In the genomic region with DNA sequence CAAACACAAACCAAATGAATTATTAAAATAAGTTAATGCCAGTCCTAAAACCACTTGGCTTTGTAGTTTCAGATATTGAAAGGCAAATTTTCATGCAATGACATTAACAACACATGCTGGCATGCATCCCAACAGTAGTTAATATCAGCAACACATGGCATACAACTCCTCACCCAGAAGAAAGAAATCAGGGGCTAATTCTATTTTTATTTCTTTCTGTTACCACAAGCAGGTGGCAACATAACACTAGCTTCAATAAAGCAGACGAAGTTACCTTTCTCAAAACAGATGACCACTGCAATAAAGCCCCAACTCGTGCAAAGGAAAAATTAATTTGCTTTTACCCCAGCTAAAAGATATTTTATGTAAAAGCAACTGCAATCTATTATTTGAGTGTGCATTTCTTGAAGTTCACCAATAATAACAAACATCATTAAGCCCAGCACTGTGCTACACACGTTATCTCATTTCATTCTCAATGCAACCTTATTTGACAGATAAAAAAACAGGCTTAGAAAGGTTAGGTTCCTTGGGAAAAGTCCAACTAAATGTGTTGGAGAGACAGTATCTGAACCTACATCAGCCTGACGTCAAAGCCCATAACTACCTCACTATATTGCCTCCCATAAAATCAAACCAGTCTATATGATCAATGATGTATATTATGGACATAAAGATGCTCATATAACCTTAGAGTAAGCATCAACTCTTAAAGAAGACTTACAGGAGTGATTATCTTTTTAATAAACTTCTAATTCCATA, we compare ENCODE assay signal across 10 cellular contexts. TPM values are rescaled to one million over a fixed set of nuclear protein-coding genes. Genes with fewer than 3 reads are reported as not detected.
DNase-seq lines count a peak whose midpoint lies in the region; ATAC-seq and TF ChIP-seq lines count a peak whose summit lies in the region.
"Had no signal": no experiment of that assay in that cellular context is flagged by ENCODE, and none has a peak within 500 bp of the region (broad histone marks: within the 10 kb centered on the region; RNA-seq: fewer than 3 reads in every experiment).

No MANE protein-coding gene starts in this region.

- no peak overlapping the region for H3K9ac ChIP-seq in iPS-15b (ENCODE audit: low read depth, low read length)

- no peak for TF ChIP-seq POLR2A in transverse colon (IDR thresholded peaks at IDR 0.05)

- H3K9me3 ChIP-seq in iPS-15b (ENCODE audit: control insufficient read depth, insufficient read depth, low read length) (no peaks in the 10 kb centered on the region), transverse colon (no peaks in the 10 kb centered on the region)
- H3K9me3 ChIP-seq: mucosa of descending colon had no signal

- no peaks in the 10 kb centered on the region for H3K9me3 Mint-ChIP-seq in activated naive CD4-positive, alpha-beta T cell treated with anti-CD3 and anti-CD28 coated beads, Interleukin-2, amount 50 U/mL, for 24 hours

- peaks cover 75% of the 10 kb centered on the region for H3K4me1 Mint-ChIP-seq in activated naive CD4-positive, alpha-beta T cell treated with anti-CD3 and anti-CD28 coated beads, Interleukin-2, amount 50 U/mL, for 24 hours

- H3K4me3 Mint-ChIP-seq in activated naive CD4-positive, alpha-beta T cell treated with anti-CD3 and anti-CD28 coated beads, Interleukin-2, amount 50 U/mL, for 24 hours, result peak overlapping the region; percentile 90

- H3K36me3 ChIP-seq in iPS-15b (ENCODE audit: control insufficient read depth, insufficient read depth, low read length) (peaks cover 2% of the 10 kb centered on the region), transverse colon (no peaks in the 10 kb centered on the region)

- no peaks in the 10 kb centered on the region for H3K27me3 Mint-ChIP-seq in activated naive CD4-positive, alpha-beta T cell treated with anti-CD3 and anti-CD28 coated beads, Interleukin-2, amount 50 U/mL, for 24 hours

- TF ChIP-seq CTCF in WI38 (IDR thresholded peaks at IDR 0.05; ENCODE audit: low read depth, low read length), result no peak
- no peak for TF ChIP-seq CTCF in transverse colon (IDR thresholded peaks at IDR 0.05)

- peak overlapping the region; percentile 89 for H3K4me3 ChIP-seq in WI38 (ENCODE audit: low read depth, low read length)
- H3K4me3 ChIP-seq in iPS-15b (ENCODE audit: low read depth, low read length), result peak overlapping the region; percentile 61
- H3K4me3 ChIP-seq in transverse colon, result peak overlapping the region in 1 of 4 donors; percentile 79
- H3K4me3 ChIP-seq: mucosa of descending colon had no signal

- no peak for ATAC-seq in HG03457 (IDR thresholded peaks at IDR 0.05; ENCODE audit: unreplicated experiment)
- ATAC-seq in HG02885 (IDR thresholded peaks at IDR 0.05; ENCODE audit: poor library complexity, unreplicated experiment), result no peak
- ATAC-seq: mucosa of descending colon had no signal

- H3K27me3 ChIP-seq in iPS-15b (ENCODE audit: control insufficient read depth, insufficient read depth, low read length) (no peaks in the 10 kb centered on the region), transverse colon (no peaks in the 10 kb centered on the region)

- WGBS in transverse colon (ENCODE audit: low coverage in 1 of 2), 2 donors, result 13 to 28% methylated on average over 4 of the region's 4 CpGs

- peak overlapping the region; percentile 43 for H3K27ac Mint-ChIP-seq in activated naive CD4-positive, alpha-beta T cell treated with anti-CD3 and anti-CD28 coated beads, Interleukin-2, amount 50 U/mL, for 24 hours

- no peak for TF ChIP-seq EP300 in transverse colon (IDR thresholded peaks at IDR 0.05; ENCODE audit: low read depth)

- DNase-seq in activated naive CD4-positive, alpha-beta T cell treated with Interleukin-2 at 50 U/mL for 16 hours, result no peak
- DNase-seq in transverse colon, result no peak
- no peak for DNase-seq in OCI-M2 (lab: John Stamatoyannopoulos, UW; ENCODE audit: unreplicated experiment)
- DNase-seq: activated CD4-positive, alpha-beta T cell treated with anti-CD3 and anti-CD28 coated beads, Interleukin-2, amount 50 U/mL, for 4 hours; mucosa of descending colon had no signal

- peak overlapping the region; percentile 92 to 99 (median 98) for H3K27ac ChIP-seq in transverse colon

- intact Hi-C loops in transverse colon (cut with DNase I; ENCODE audit: low total_unique reads), result no loop called here

- H3K36me3 Mint-ChIP-seq in activated naive CD4-positive, alpha-beta T cell treated with anti-CD3 and anti-CD28 coated beads, Interleukin-2, amount 50 U/mL, for 24 hours, result peaks cover 5% of the 10 kb centered on the region

- in situ Hi-C loops in transverse colon (cut with MboI; ENCODE audit: low pct_ligation_motif_present in 1 of 4, low pct_unique_long_range_greater_than_20kb in 1 of 4, low sequenced_read_pairs in 3 of 4), result loop anchor here in 2 of 4 donors (10.0 to 25.0 kb wide), 3 partner anchors 123 to 200 kb away; a partner anchor contains a TSS

- H3K4me1 ChIP-seq in iPS-15b (ENCODE audit: control insufficient read depth, insufficient read depth, low read length) (peaks cover 25% of the 10 kb centered on the region), transverse colon (peaks cover 13 to 62% (median 28%) of the 10 kb centered on the region in 4 donors)

RNA-seq across cellular contexts. Expression of a gene that starts 2.8 kb away (rescaled TPM):
- 100 to 1,000 TPM in 1 of 4 donors, 10 to 100 TPM in 3; 37.4 to 104 (median 71.5) TPM for total RNA-seq in transverse colon
